In genomic region chr9:123872710-123873109, GRCh38 we compare ENCODE assay signal across 30 cellular contexts.
"Had no signal": no experiment of that assay in that cellular context is flagged by ENCODE, and none has a peak within 500 bp of the region (broad histone marks: within the 10 kb centered on the region; RNA-seq: fewer than 3 reads in every experiment).

No MANE protein-coding gene starts in this region.

- H3K9me3 ChIP-seq: ascending aorta, breast epithelium, colonic mucosa, esophagus squamous epithelium, gastroesophageal sphincter, heart right ventricle had no signal

- ATAC-seq: activated CD4-positive, alpha-beta T cell treated with anti-CD3 and anti-CD28 coated beads for 36 hours; activated CD8-positive, alpha-beta memory T cell treated with anti-CD3 and anti-CD28 coated beads, Interleukin-2, amount 10 ng/mL, durations not matched to agents 7 days and 5 days; activated CD8-positive, alpha-beta T cell treated with anti-CD3 and anti-CD28 coated beads, Interleukin-2, amount 10 ng/mL, durations not matched to agents 7 days and 5 days; activated naive CD4-positive, alpha-beta T cell treated with anti-CD3 and anti-CD28 coated beads, Interleukin-2, amount 50 U/mL, for 72 hours; gastroesophageal sphincter; heart right ventricle had no signal

- H3K4me3 ChIP-seq: ascending aorta, breast epithelium, cardiac muscle cell, colonic mucosa, esophagus squamous epithelium, gastroesophageal sphincter, heart right ventricle, hepatocyte had no signal

- H3K9me3 Mint-ChIP-seq: activated CD4-positive, alpha-beta memory T cell treated with anti-CD3 and anti-CD28 coated beads for 36 hours; activated CD4-positive, alpha-beta T cell treated with anti-CD3 and anti-CD28 coated beads, Interleukin-2, amount 10 ng/mL, durations not matched to agents 24 days and 14 days; activated naive CD4-positive, alpha-beta T cell treated with anti-CD3 and anti-CD28 coated beads for 36 hours; activated T-helper 1 cell treated with anti-CD3 and anti-CD28 coated beads, Interleukin-12 subunit alpha, Interleukin-12 subunit beta, Interleukin-2, Interleukin-4 antibody, amounts not matched to agents 30 ng/mL and 10 ng/mL and 1 ng/mL, durations not matched to agents 14 hours and 24 hours and 36 hours; activated T-helper 2 cell treated with anti-CD3 and anti-CD28 coated beads, Interferon-gamma antibody, Interleukin-2, Interleukin-4, amounts not matched to agents 10 μg/mL and 5 μg/mL and 100 μg/mL, durations not matched to agents 14 hours and 24 hours and 36 hours had no signal

- H3K27ac ChIP-seq: ascending aorta, breast epithelium, cardiac muscle cell, colonic mucosa, epithelial cell of prostate, esophagus squamous epithelium, gastroesophageal sphincter, heart right ventricle, hepatocyte had no signal

- DNase-seq: activated CD4-positive, alpha-beta memory T cell treated with anti-CD3 and anti-CD28 coated beads for 36 hours; activated CD4-positive, alpha-beta T cell treated with anti-CD3 and anti-CD28 coated beads for 36 hours; activated CD4-positive, alpha-beta T cell treated with anti-CD3 and anti-CD28 coated beads, Interleukin-2, amount 10 ng/mL, durations not matched to agents 24 days and 14 days; activated CD4-positive, CD25-positive, alpha-beta regulatory T cell; activated CD4-positive, CD25-positive, alpha-beta regulatory T cell treated with anti-CD3 and anti-CD28 coated beads, Interleukin-2, amount 50 U/mL, for 72 hours; activated CD8-positive, alpha-beta memory T cell treated with anti-CD3 and anti-CD28 coated beads, Interleukin-2, amount 10 ng/mL, durations not matched to agents 7 days and 5 days; activated CD8-positive, alpha-beta memory T cell treated with anti-CD3 and anti-CD28 coated beads, Interleukin-2, amount 50 U/mL, for 4 hours; activated CD8-positive, alpha-beta T cell treated with anti-CD3 and anti-CD28 coated beads, Interleukin-2, amount 10 ng/mL, durations not matched to agents 7 days and 5 days; activated effector memory CD4-positive, alpha-beta T cell treated with anti-CD3 and anti-CD28 coated beads, Interleukin-2, amount 50 U/mL, for 16 hours; activated naive CD4-positive, alpha-beta T cell treated with anti-CD3 and anti-CD28 coated beads for 36 hours; activated naive CD8-positive, alpha-beta T cell treated with anti-CD3 and anti-CD28 coated beads, Interleukin-2, amount 10 ng/mL, durations not matched to agents 7 days and 5 days; activated T-cell treated with anti-CD3 and anti-CD28 coated beads, Interleukin-2, amount 50 U/mL, for 1 hour; activated T-cell treated with anti-CD3 and anti-CD28 coated beads, Interleukin-2, amount 50 U/mL, for 48 hours; central memory CD4-positive, alpha-beta T cell; cerebellar nuclear complex; colonic mucosa; effector CD8-positive, alpha-beta T cell; esophagus squamous epithelium; foreskin melanocyte; heart right ventricle had no signal

- H3K27me3 Mint-ChIP-seq: activated CD4-positive, alpha-beta memory T cell treated with anti-CD3 and anti-CD28 coated beads for 36 hours; activated CD4-positive, alpha-beta T cell treated with anti-CD3 and anti-CD28 coated beads for 36 hours; activated CD4-positive, alpha-beta T cell treated with anti-CD3 and anti-CD28 coated beads, Interleukin-2, amount 10 ng/mL, durations not matched to agents 24 days and 14 days; activated CD8-positive, alpha-beta memory T cell treated with anti-CD3 and anti-CD28 coated beads, Interleukin-2, amount 10 ng/mL, durations not matched to agents 7 days and 5 days; activated naive CD8-positive, alpha-beta T cell treated with anti-CD3 and anti-CD28 coated beads, Interleukin-2, amount 10 ng/mL, durations not matched to agents 7 days and 5 days; brain had no signal

- H3K4me3 Mint-ChIP-seq: activated CD4-positive, alpha-beta memory T cell treated with anti-CD3 and anti-CD28 coated beads for 36 hours; activated CD4-positive, alpha-beta T cell treated with anti-CD3 and anti-CD28 coated beads for 36 hours; activated CD4-positive, alpha-beta T cell treated with anti-CD3 and anti-CD28 coated beads, Interleukin-2, amount 10 ng/mL, durations not matched to agents 24 days and 14 days; activated CD8-positive, alpha-beta memory T cell treated with anti-CD3 and anti-CD28 coated beads, Interleukin-2, amount 10 ng/mL, durations not matched to agents 7 days and 5 days; activated CD8-positive, alpha-beta T cell treated with anti-CD3 and anti-CD28 coated beads, Interleukin-2, amount 10 ng/mL, durations not matched to agents 7 days and 5 days; activated naive CD4-positive, alpha-beta T cell treated with anti-CD3 and anti-CD28 coated beads for 36 hours; activated naive CD8-positive, alpha-beta T cell treated with anti-CD3 and anti-CD28 coated beads, Interleukin-2, amount 10 ng/mL, durations not matched to agents 7 days and 5 days; activated T-helper 1 cell treated with anti-CD3 and anti-CD28 coated beads, Interleukin-12 subunit alpha, Interleukin-12 subunit beta, Interleukin-2, Interleukin-4 antibody, amounts not matched to agents 30 ng/mL and 10 ng/mL and 1 ng/mL, durations not matched to agents 14 hours and 24 hours and 36 hours had no signal

- H3K27ac Mint-ChIP-seq: activated CD4-positive, alpha-beta memory T cell treated with anti-CD3 and anti-CD28 coated beads for 36 hours; activated CD4-positive, alpha-beta T cell treated with anti-CD3 and anti-CD28 coated beads for 36 hours; activated CD4-positive, alpha-beta T cell treated with anti-CD3 and anti-CD28 coated beads, Interleukin-2, amount 10 ng/mL, durations not matched to agents 24 days and 14 days; activated CD8-positive, alpha-beta memory T cell treated with anti-CD3 and anti-CD28 coated beads, Interleukin-2, amount 10 ng/mL, durations not matched to agents 7 days and 5 days; activated CD8-positive, alpha-beta T cell treated with anti-CD3 and anti-CD28 coated beads, Interleukin-2, amount 10 ng/mL, durations not matched to agents 7 days and 5 days; activated naive CD4-positive, alpha-beta T cell treated with anti-CD3 and anti-CD28 coated beads for 36 hours; activated naive CD4-positive, alpha-beta T cell treated with anti-CD3 and anti-CD28 coated beads, Interleukin-2, amount 50 U/mL, for 72 hours; activated naive CD8-positive, alpha-beta T cell treated with anti-CD3 and anti-CD28 coated beads, Interleukin-2, amount 10 ng/mL, durations not matched to agents 7 days and 5 days; activated T-helper 1 cell treated with anti-CD3 and anti-CD28 coated beads, Interleukin-12 subunit alpha, Interleukin-12 subunit beta, Interleukin-2, Interleukin-4 antibody, amounts not matched to agents 30 ng/mL and 10 ng/mL and 1 ng/mL, durations not matched to agents 14 hours and 24 hours and 36 hours; activated T-helper 2 cell treated with anti-CD3 and anti-CD28 coated beads, Interferon-gamma antibody, Interleukin-2, Interleukin-4, amounts not matched to agents 10 μg/mL and 5 μg/mL and 100 μg/mL, durations not matched to agents 14 hours and 24 hours and 36 hours; brain had no signal

- H3K36me3 ChIP-seq: breast epithelium, cardiac muscle cell, colonic mucosa had no signal

- H3K4me1 ChIP-seq: ascending aorta, breast epithelium, colonic mucosa had no signal
